Comparison of ENCODE assay signal across 14 cellular contexts in the genomic region with DNA sequence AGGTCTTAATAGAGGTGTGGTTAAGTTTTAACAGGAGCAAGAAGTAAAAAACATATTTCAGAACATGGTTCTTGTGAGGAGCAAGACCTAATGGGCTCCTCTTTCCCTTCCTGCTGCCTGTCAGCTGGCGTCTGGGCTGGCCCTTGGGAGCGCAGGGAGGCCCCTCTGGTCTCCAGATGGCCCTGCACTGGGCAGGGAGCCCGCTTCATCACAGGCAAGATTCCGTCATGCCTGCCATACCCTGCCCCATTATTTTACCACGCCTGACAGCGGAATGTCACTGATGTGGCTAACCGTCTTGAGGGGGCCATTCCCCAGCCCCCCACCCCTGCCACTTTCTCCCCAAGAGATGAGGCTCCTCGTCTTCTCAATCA. TPM values are rescaled to one million over a fixed set of nuclear protein-coding genes. Genes with fewer than 3 reads are reported as not detected.
DNase-seq lines count a peak whose midpoint lies in the region; ATAC-seq and TF ChIP-seq lines count a peak whose summit lies in the region.
"Had no signal": no experiment of that assay in that cellular context is flagged by ENCODE, and none has a peak within 500 bp of the region (broad histone marks: within the 10 kb centered on the region; RNA-seq: fewer than 3 reads in every experiment).

No MANE protein-coding gene starts in this region.

- no peak overlapping the region for H2AFZ ChIP-seq in smooth muscle cell (ENCODE audit: low read depth)

- H3K18ac ChIP-seq in mesendoderm (ENCODE audit: low read length), result no peak overlapping the region

- H3K4me2 ChIP-seq in smooth muscle cell, result peak overlapping the region; percentile 48
- no peak overlapping the region for H3K4me2 ChIP-seq in mesendoderm (ENCODE audit: low read length)

- H3K4ac ChIP-seq in mesendoderm (ENCODE audit: low read depth, low read length), result no peak overlapping the region

- H3K4me3 ChIP-seq in adipocyte (ENCODE audit: low read length), result peak overlapping the region; percentile 35
- no peak overlapping the region for H3K4me3 ChIP-seq in smooth muscle cell
- no peak overlapping the region for H3K4me3 ChIP-seq in mesendoderm (ENCODE audit: low read length)
- H3K4me3 ChIP-seq: HAP-1 had no signal

- no peaks in the 10 kb centered on the region for H3K36me3 ChIP-seq in adipocyte (ENCODE audit: control insufficient read depth, insufficient read depth, low read length, severe bottlenecking)
- no peaks in the 10 kb centered on the region for H3K36me3 ChIP-seq in smooth muscle cell (ENCODE audit: low read depth)
- H3K36me3 ChIP-seq in mesendoderm (ENCODE audit: control insufficient read depth, insufficient read depth, low read length), result no peaks in the 10 kb centered on the region
- H3K36me3 ChIP-seq: HAP-1 had no signal

- TF ChIP-seq CTCF in smooth muscle cell (IDR thresholded peaks at IDR 0.05; ENCODE audit: borderline replicate concordance, insufficient read depth, poor library complexity, severe bottlenecking), result no peak

- no peak overlapping the region for H3K23ac ChIP-seq in mesendoderm (ENCODE audit: low read length)

- intact Hi-C loops in left cardiac atrium (cut with DNase I), result no loop called here

- DNase-seq in GM03348 (ENCODE audit: low spot score) (peak; percentile 82), adipocyte (ENCODE audit: low read depth) (peak; percentile 78), left cardiac atrium (no peak), smooth muscle cell (lab: John Stamatoyannopoulos, UW; ENCODE audit: unreplicated experiment) (peak; percentile 10), iPS-NIHi7 (ENCODE audit: extremely low spot score) (no peak), mesendoderm (no peak), HPDE6-E6E7 (ENCODE audit: extremely low spot score) (no peak), globus pallidus (ENCODE audit: low spot score) (no peak)
- DNase-seq: activated CD4-positive, alpha-beta T cell treated with anti-CD3 and anti-CD28 coated beads, Interleukin-2, amount 50 U/mL, for 48 hours; CD4-positive, alpha-beta memory T cell; stimulated activated CD4-positive, alpha-beta T cell treated with anti-CD3 and anti-CD28 coated beads, Interleukin-4, amount 100 ng/mL, for 1 hour had no signal

- H4K8ac ChIP-seq in mesendoderm (ENCODE audit: low read depth, low read length), result no peak overlapping the region

- no peak overlapping the region for H2AK5ac ChIP-seq in mesendoderm (ENCODE audit: low read length)

- peak overlapping the region; percentile 77 for H3K27ac ChIP-seq in smooth muscle cell (ENCODE audit: low read depth)
- no peak overlapping the region for H3K27ac ChIP-seq in mesendoderm (ENCODE audit: low read depth, low read length)

- H4K5ac ChIP-seq in mesendoderm (ENCODE audit: low read length), result no peak overlapping the region

- H3K79me1 ChIP-seq in mesendoderm (ENCODE audit: low read length), result no peaks in the 10 kb centered on the region

- no peak overlapping the region for H2BK5ac ChIP-seq in mesendoderm (ENCODE audit: low read length)

- ATAC-seq in left cardiac atrium, result peak; percentile 24 to 43
- ATAC-seq: Panc1; stimulated activated effector memory CD8-positive, alpha-beta T cell treated with anti-CD3 and anti-CD28 coated beads, Interleukin-12 subunit alpha, Interleukin-12 subunit beta, amount 100 ng/mL, for 72 hours had no signal

- peaks cover 39% of the 10 kb centered on the region for H3K4me1 ChIP-seq in adipocyte (ENCODE audit: control insufficient read depth, insufficient read depth, low read length)
- H3K4me1 ChIP-seq in smooth muscle cell (ENCODE audit: low read depth), result peaks cover 7% of the 10 kb centered on the region
- H3K4me1 ChIP-seq in mesendoderm (ENCODE audit: control insufficient read depth, low read depth, low read length), result no peaks in the 10 kb centered on the region
- H3K4me1 ChIP-seq: HAP-1 had no signal

- H2BK120ac ChIP-seq in mesendoderm (ENCODE audit: low read depth, low read length), result no peak overlapping the region

- H3K79me2 ChIP-seq in smooth muscle cell (ENCODE audit: low read depth) (no peaks in the 10 kb centered on the region), mesendoderm (ENCODE audit: control insufficient read depth, insufficient read depth, low read length) (no peaks in the 10 kb centered on the region)

- H3K9ac ChIP-seq in adipocyte (ENCODE audit: low read length) (peak overlapping the region; percentile 62), smooth muscle cell (ENCODE audit: low read depth) (no peak overlapping the region), mesendoderm (ENCODE audit: low read length) (no peak overlapping the region)

- 50% methylated on average over 8 of the region's 8 CpGs for WGBS in smooth muscle cell (ENCODE audit: low lambda C conversion rate)
- no CpG with 5 or more reads among the region's 8 CpGs for WGBS in mesendoderm (ENCODE audit: extremely low coverage, insufficient coverage, low lambda C conversion rate)

- H2BK15ac ChIP-seq in mesendoderm (replicated peaks; ENCODE audit: low read depth), result no peak overlapping the region

- peaks cover 19% of the 10 kb centered on the region for H3F3A ChIP-seq in smooth muscle cell (ENCODE audit: low read depth)

- no peaks in the 10 kb centered on the region for H4K20me1 ChIP-seq in smooth muscle cell (ENCODE audit: low read depth)

- H3K27me3 ChIP-seq in adipocyte (replicated peaks; ENCODE audit: control insufficient read depth, insufficient read depth, low read length), result peaks cover 3% of the 10 kb centered on the region
- H3K27me3 ChIP-seq in smooth muscle cell (ENCODE audit: low read depth), result no peaks in the 10 kb centered on the region
- H3K27me3 ChIP-seq in mesendoderm (ENCODE audit: insufficient read depth, low read length, poor library complexity), result no peaks in the 10 kb centered on the region

- H3K9me3 ChIP-seq in adipocyte (ENCODE audit: control insufficient read depth, low read length) (no peaks in the 10 kb centered on the region), smooth muscle cell (replicated peaks; ENCODE audit: low read depth) (no peaks in the 10 kb centered on the region)
- H3K9me3 ChIP-seq: HAP-1 had no signal

- no peak overlapping the region for H3K56ac ChIP-seq in mesendoderm (ENCODE audit: low read length)

RNA-seq across cellular contexts. Expression of a gene that starts 17.3 kb away (rescaled TPM):
- 1 to 10 TPM; 1.7 to 1.8 TPM for total RNA-seq in left cardiac atrium
- 1.6 and 2.9 TPM in 2 replicates for total RNA-seq in smooth muscle cell
- 0.59 and 0.80 TPM in 2 replicates for polyA plus RNA-seq in smooth muscle cell
- polyA plus RNA-seq in mesendoderm (2013, experiment 1 of 2), result 0.38 TPM
- 0.56 TPM for polyA plus RNA-seq in mesendoderm (2013, experiment 2 of 2)

RNA-seq across cellular contexts. Expression of a gene that starts 32.9 kb away (rescaled TPM):
- total RNA-seq in left cardiac atrium (under 1 TPM; 0.29 to 0.63 TPM), smooth muscle cell (2.6 and 2.7 TPM in 2 replicates)
- polyA plus RNA-seq in smooth muscle cell, result 4.9 and 5.0 TPM in 2 replicates
- 3.9 TPM for polyA plus RNA-seq in mesendoderm (2013, experiment 1 of 2)
- 3.7 TPM for polyA plus RNA-seq in mesendoderm (2013, experiment 2 of 2)
- total RNA-seq: CD4-positive, alpha-beta memory T cell had no signal
- polyA plus RNA-seq: CD4-positive, alpha-beta memory T cell had no signal

Comparison
In these comparisons a context has a peak if more than half of its experiments do, and no peak if none do; other contexts are left out.
1. DNase-seq: peak in GM03348 (single experiment), adipocyte (single experiment) and smooth muscle cell (single experiment); none in left cardiac atrium (single experiment), iPS-NIHi7 (single experiment), mesendoderm (single experiment), HPDE6-E6E7 (single experiment) and globus pallidus (single experiment).